In the genomic region with DNA sequence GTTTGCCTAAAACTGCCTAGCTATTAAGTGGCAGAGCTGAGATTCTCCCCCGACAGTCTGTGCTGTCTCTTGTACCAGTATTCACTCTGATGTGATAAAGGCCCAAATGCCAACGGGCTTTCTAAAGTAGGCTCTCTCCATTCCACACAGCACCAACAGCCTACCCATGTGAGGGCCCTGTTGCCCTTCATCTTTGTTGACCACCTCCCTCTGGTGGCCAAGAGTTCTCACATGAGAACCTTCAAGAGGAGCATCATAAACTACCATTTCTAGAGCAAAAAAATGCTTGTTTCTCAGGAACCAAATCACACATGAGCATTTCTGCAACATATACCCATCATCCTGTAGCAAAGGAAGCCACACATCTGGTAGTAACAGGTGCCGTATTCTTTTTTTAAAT, we compare ENCODE assay signal across 2 cellular contexts.
TF ChIP-seq lines count a peak whose summit lies in the region.

No MANE protein-coding gene starts in this region.

TF ChIP-seq in SK-N-SH, 30 proteins besides CTCF, POLR2A, EP300 and RAD21 (continued from another document):
- TF ChIP-seq SIN3A (IDR thresholded peaks at IDR 0.05; ENCODE audit: borderline replicate concordance, low read depth, low read length) (no peak), NFIC (IDR thresholded peaks at IDR 0.05; ENCODE audit: borderline replicate concordance) (no peak)
- TF ChIP-seq, protein P1, sequence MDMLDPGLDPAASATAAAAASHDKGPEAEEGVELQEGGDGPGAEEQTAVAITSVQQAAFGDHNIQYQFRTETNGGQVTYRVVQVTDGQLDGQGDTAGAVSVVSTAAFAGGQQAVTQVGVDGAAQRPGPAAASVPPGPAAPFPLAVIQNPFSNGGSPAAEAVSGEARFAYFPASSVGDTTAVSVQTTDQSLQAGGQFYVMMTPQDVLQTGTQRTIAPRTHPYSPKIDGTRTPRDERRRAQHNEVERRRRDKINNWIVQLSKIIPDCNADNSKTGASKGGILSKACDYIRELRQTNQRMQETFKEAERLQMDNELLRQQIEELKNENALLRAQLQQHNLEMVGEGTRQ (IDR thresholded peaks at IDR 0.05; ENCODE audit: borderline replicate concordance, low read depth, low read length) = no peak
TF ChIP-seq in SK-N-SH: peak in this region for 0.

TF ChIP-seq in SK-N-SH treated with all-trans-retinoic acid at 6 μM for 48 hours, 23 proteins besides CTCF, POLR2A, EP300 and RAD21 (continued from another document):
- TF ChIP-seq, protein P2, sequence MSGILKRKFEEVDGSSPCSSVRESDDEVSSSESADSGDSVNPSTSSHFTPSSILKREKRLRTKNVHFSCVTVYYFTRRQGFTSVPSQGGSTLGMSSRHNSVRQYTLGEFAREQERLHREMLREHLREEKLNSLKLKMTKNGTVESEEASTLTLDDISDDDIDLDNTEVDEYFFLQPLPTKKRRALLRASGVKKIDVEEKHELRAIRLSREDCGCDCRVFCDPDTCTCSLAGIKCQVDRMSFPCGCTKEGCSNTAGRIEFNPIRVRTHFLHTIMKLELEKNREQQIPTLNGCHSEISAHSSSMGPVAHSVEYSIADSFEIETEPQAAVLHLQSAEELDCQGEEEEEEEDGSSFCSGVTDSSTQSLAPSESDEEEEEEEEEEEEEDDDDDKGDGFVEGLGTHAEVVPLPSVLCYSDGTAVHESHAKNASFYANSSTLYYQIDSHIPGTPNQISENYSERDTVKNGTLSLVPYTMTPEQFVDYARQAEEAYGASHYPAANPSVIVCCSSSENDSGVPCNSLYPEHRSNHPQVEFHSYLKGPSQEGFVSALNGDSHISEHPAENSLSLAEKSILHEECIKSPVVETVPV (CRISPR knock-in tag; IDR thresholded peaks at IDR 0.05) = no peak
